In the genomic region with DNA sequence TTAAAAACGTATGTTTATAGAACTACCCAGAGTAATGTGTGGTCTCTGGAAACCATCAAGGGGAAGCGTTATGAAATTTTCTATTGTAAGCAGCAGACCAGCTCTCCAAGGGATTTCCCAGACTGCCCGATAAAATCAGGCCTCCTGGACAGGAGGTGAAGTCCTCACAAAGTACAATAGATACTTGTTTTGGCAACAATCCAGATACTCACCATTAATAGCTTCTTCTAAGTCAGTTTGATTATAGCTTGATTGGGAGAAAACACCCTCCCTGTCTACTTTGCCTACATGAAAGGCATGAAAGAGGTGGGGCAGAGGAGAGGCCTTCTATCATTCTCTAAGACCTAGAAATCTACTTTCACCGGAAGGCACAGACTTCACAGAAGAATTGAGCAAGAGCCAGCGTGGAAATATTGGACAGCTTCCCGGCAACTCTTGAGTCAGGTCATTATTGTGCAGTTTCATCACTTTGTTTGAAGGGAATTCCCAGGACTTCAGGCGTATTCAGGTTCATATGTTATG, we compare ENCODE assay signal across 8 cellular contexts.
DNase-seq lines count a peak whose midpoint lies in the region; FAIRE-seq and TF ChIP-seq lines count a peak whose summit lies in the region.

No MANE protein-coding gene starts in this region.

- TF ChIP-seq CTCF in fibroblast of the aortic adventitia (IDR thresholded peaks at IDR 0.05; ENCODE audit: insufficient read depth, low read length) = no peak

- H3K27ac ChIP-seq in rectal smooth muscle tissue (ENCODE audit: low read depth, low read length) = peak overlapping the region; percentile 18

- H3K4me3 ChIP-seq in fibroblast of the aortic adventitia (ENCODE audit: low read depth, low read length) (no peak overlapping the region), rectal smooth muscle tissue (ENCODE audit: low read length) (no peak overlapping the region)

- H3K36me3 ChIP-seq in rectal smooth muscle tissue (ENCODE audit: control insufficient read depth, insufficient read depth, low read length) = no peaks in the 10 kb centered on the region

- DNase-seq in Daoy (ENCODE audit: low read depth) = peak; percentile 91
- peak; percentile 87 for DNase-seq in RCC 7860 (ENCODE audit: low spot score)
- DNase-seq in fibroblast of the aortic adventitia (ENCODE audit: low read depth) = peak; percentile 100
- no peak for DNase-seq in GM19240 (ENCODE audit: insufficient read length, low spot score)
- DNase-seq in GM19239 (ENCODE audit: insufficient read length, low spot score) = no peak
- DNase-seq in NCI-H1694 treated with DMSO at 0.1 percent for 48 hours (lab: John Stamatoyannopoulos, UW) = no peak
- DNase-seq in stimulated activated CD4-positive, alpha-beta T cell treated with anti-CD3 and anti-CD28 coated beads, Interleukin-2, amount 100 ng/mL, for 24 hours = no peak

- H3K27me3 ChIP-seq in rectal smooth muscle tissue (ENCODE audit: control insufficient read depth, insufficient read depth, low read length) = no peaks in the 10 kb centered on the region

- peaks cover 16% of the 10 kb centered on the region for H3K4me1 ChIP-seq in rectal smooth muscle tissue (ENCODE audit: control insufficient read depth, insufficient read depth, low read length)

- FAIRE-seq in RCC 7860 (lab: Jason Lieb, UNC) (peak; percentile 90), GM19239 (lab: Jason Lieb, UNC) (no peak)

- H3K9ac ChIP-seq in rectal smooth muscle tissue (ENCODE audit: low read length) = no peak overlapping the region

Comparison
In these comparisons a context has a peak if more than half of its experiments do, and no peak if none do; other contexts are left out.
1. DNase-seq: peak in Daoy (single experiment), RCC 7860 (single experiment) and fibroblast of the aortic adventitia (single experiment); none in GM19240 (single experiment), GM19239 (single experiment), NCI-H1694 treated with DMSO at 0.1 percent for 48 hours (single experiment) and stimulated activated CD4-positive, alpha-beta T cell treated with anti-CD3 and anti-CD28 coated beads, Interleukin-2, amount 100 ng/mL, for 24 hours (0 of 2).